ENCODE assay signal across 1 cellular context in genomic region chr5:67248703-67249589, GRCh38.
TF ChIP-seq lines count a peak whose summit lies in the region.

No MANE protein-coding gene starts in this region.

TF ChIP-seq in IMR-90, 13 proteins besides CTCF, POLR2A, EP300 and RAD21 (continued from another document):
- no peak for TF ChIP-seq SMC3 (IDR thresholded peaks at IDR 0.05; ENCODE audit: low read depth, low read length)
